18 cellular contexts compared by ENCODE assay signal in genomic region chr2:166926657-166927056, GRCh38. TPM values are rescaled to one million over a fixed set of nuclear protein-coding genes. Genes with fewer than 3 reads are reported as not detected.
DNase-seq lines count a peak whose midpoint lies in the region; ATAC-seq and TF ChIP-seq lines count a peak whose summit lies in the region.
"Had no signal": no experiment of that assay in that cellular context is flagged by ENCODE, and none has a peak within 500 bp of the region (broad histone marks: within the 10 kb centered on the region; RNA-seq: fewer than 3 reads in every experiment).

No MANE protein-coding gene starts in this region.

- H3K9ac ChIP-seq in IMR-90 (ENCODE audit: low read depth, low read length), result no peak overlapping the region
- H3K9ac ChIP-seq: BLaER1 had no signal

- CTCF ChIA-PET in IMR-90 (lab: Yijun Ruan, JAX), result no interaction called here

- H3K36me3 ChIP-seq in IMR-90 (ENCODE audit: control insufficient read depth, insufficient read depth, low read length), result no peaks in the 10 kb centered on the region
- H3K36me3 ChIP-seq: BLaER1 had no signal

- no peak overlapping the region for H3K4me2 ChIP-seq in IMR-90 (ENCODE audit: low read depth, low read length)
- H3K4me2 ChIP-seq: A549, BLaER1 had no signal

- no peak overlapping the region for H3K23ac ChIP-seq in IMR-90 (ENCODE audit: low read depth, low read length)

- H2BK15ac ChIP-seq in IMR-90 (ENCODE audit: low read depth, low read length), result no peak overlapping the region

- ATAC-seq in IMR-90 (ENCODE audit: low read depth), result peak; percentile 79
- ATAC-seq: A549, HepG2 had no signal

- H3K4me3 ChIP-seq in IMR-90 (ENCODE audit: insufficient read depth, low read depth, low read length), result no peak overlapping the region
- no peak overlapping the region for H3K4me3 ChIP-seq in choroid plexus epithelial cell (ENCODE audit: low read depth, low read length)
- H3K4me3 ChIP-seq: A549, BLaER1 had no signal

- BruUV-seq in IMR-90 (replicated peaks; lab: Mats Ljungman, UMichigan), result no TSS peak

- DNase-seq in ELR (ENCODE audit: low read depth), result peak; percentile 14
- peak; percentile 78 for DNase-seq in IMR-90
- DNase-seq in choroid plexus epithelial cell (ENCODE audit: low read depth), result peak; percentile 22
- DNase-seq in smooth muscle cell of the brain vasculature (ENCODE audit: low read depth, low spot score), result peak; percentile 64
- no peak for DNase-seq in amygdala (lab: John Stamatoyannopoulos, UW)
- no peak for DNase-seq in SIG-M5 treated with dmso at 0.1 percent for 504 hours (lab: John Stamatoyannopoulos, UW; ENCODE audit: unreplicated experiment)
- DNase-seq in RPMI8226, result no peak
- DNase-seq: CD4-positive, alpha-beta memory T cell; DMS153; DND-41; EL; GOT3; H7; KG1 had no signal

- no CpG with 5 or more reads among the region's 1 CpG for WGBS in IMR-90 (ENCODE audit: extremely low coverage in 2 of 2, insufficient read length in 1 of 2), 2 experiments

- no peaks in the 10 kb centered on the region for H3K9me3 ChIP-seq in IMR-90 (ENCODE audit: control insufficient read depth, insufficient read depth, low read length)
- H3K9me3 ChIP-seq: A549, BLaER1 had no signal

- in situ Hi-C loops in IMR-90 (cut with MboI; ENCODE audit: low sequenced_read_pairs), result no loop called here

- H3K18ac ChIP-seq in IMR-90 (ENCODE audit: low read depth, low read length), result no peak overlapping the region

- dilution Hi-C loops in IMR-90 (cut with HindIII; ENCODE audit: low sequenced_read_pairs, unreplicated experiment), result no loop called here

- no peaks in the 10 kb centered on the region for H3K4me1 ChIP-seq in IMR-90 (ENCODE audit: control insufficient read depth, insufficient read depth, low read length)
- H3K4me1 ChIP-seq: A549, BLaER1 had no signal

- no peaks in the 10 kb centered on the region for H3K9me1 ChIP-seq in IMR-90 (ENCODE audit: insufficient read depth, low read length)

- no peak overlapping the region for H4K5ac ChIP-seq in IMR-90 (ENCODE audit: low read depth, low read length)

- no peak overlapping the region for H2BK120ac ChIP-seq in IMR-90 (ENCODE audit: low read depth, low read length)

- no peak overlapping the region for H2BK20ac ChIP-seq in IMR-90 (ENCODE audit: low read depth, low read length)

- TF ChIP-seq CTCF in IMR-90 (conservative IDR thresholded peaks at IDR 0.05; ENCODE audit: low read depth, low read length) (no peak), choroid plexus epithelial cell (conservative IDR thresholded peaks at IDR 0.05; ENCODE audit: low read depth, low read length) (no peak)

- no peak overlapping the region for H3K14ac ChIP-seq in IMR-90 (replicated peaks; ENCODE audit: low read depth, low read length)

- H4K8ac ChIP-seq in IMR-90 (ENCODE audit: low read depth in 2 of 2, low read length in 2 of 2), result no peak overlapping the region

- no peak for TF ChIP-seq RAD21 in IMR-90 (IDR thresholded peaks at IDR 0.05; ENCODE audit: low read length)

- no peaks in the 10 kb centered on the region for H3K27me3 ChIP-seq in IMR-90 (ENCODE audit: control insufficient read depth, insufficient read depth, low read length)
- H3K27me3 ChIP-seq: BLaER1 had no signal

- no peak overlapping the region for H2BK5ac ChIP-seq in IMR-90 (ENCODE audit: low read depth, low read length, poor library complexity, severe bottlenecking)

- H2AK5ac ChIP-seq in IMR-90 (ENCODE audit: low read depth, low read length), result no peak overlapping the region

- no peaks in the 10 kb centered on the region for H4K20me1 ChIP-seq in IMR-90 (ENCODE audit: insufficient read depth, low read length)
- H4K20me1 ChIP-seq: BLaER1 had no signal

- TF ChIP-seq POLR2A in IMR-90 (IDR thresholded peaks at IDR 0.05; ENCODE audit: low read depth, low read length), result no peak

- H3K56ac ChIP-seq in IMR-90 (ENCODE audit: extremely low read depth, insufficient read depth, low read length), result no peak overlapping the region

- no peak overlapping the region for H3K4ac ChIP-seq in IMR-90 (ENCODE audit: low read depth, low read length)

- POLR2A ChIA-PET in IMR-90 (lab: Charles Lee; ENCODE audit: unreplicated experiment), result no interaction called here

- H2AFZ ChIP-seq in IMR-90 (replicated peaks; ENCODE audit: low read length, poor library complexity), result no peak overlapping the region

- no peak overlapping the region for H2AK9ac ChIP-seq in IMR-90 (replicated peaks; ENCODE audit: low read depth, low read length, poor library complexity)

- no peak overlapping the region for H3K27ac ChIP-seq in IMR-90 (ENCODE audit: insufficient read depth, low read length)
- H3K27ac ChIP-seq: A549, BLaER1 had no signal

- H4K91ac ChIP-seq in IMR-90 (ENCODE audit: insufficient read depth, low read depth, low read length), result no peak overlapping the region

- intact Hi-C loops in IMR-90 (cut with micrococcal nuclease), result loop anchor here (2.0 kb wide), 1 partner anchor 26 kb away; no protein-coding TSS in a partner anchor

- no peaks in the 10 kb centered on the region for H3K79me1 ChIP-seq in IMR-90 (ENCODE audit: low read depth in 1 of 2, low read length in 2 of 2)

TF ChIP-seq in IMR-90, 13 proteins besides CTCF, POLR2A, EP300 and RAD21:
- no peak for TF ChIP-seq RCOR1 (IDR thresholded peaks at IDR 0.05; ENCODE audit: insufficient replicate concordance, low read length)
- no peak for TF ChIP-seq ELK1 (IDR thresholded peaks at IDR 0.05; ENCODE audit: borderline replicate concordance, low read depth, low read length)

RNA-seq across cellular contexts. Expression of gene XIRP2, which starts 38.4 kb away (rescaled TPM):
- total RNA-seq in IMR-90 (2012; rRNA removed), result 0.18 and 0.28 TPM in 2 replicates
- polyA plus RNA-seq in IMR-90 (2012; rRNA removed), result 0.01 and 0.05 TPM in 2 replicates
- polyA plus RNA-seq in IMR-90 (2012; cell fraction: cytosol; rRNA removed), result 0.02 TPM in 1 of 2 replicates, not detected in the other
- 0.08 TPM in 1 of 2 replicates, not detected in the other for polyA plus RNA-seq in IMR-90 (2012; cell fraction: nucleus; rRNA removed; ENCODE audit: low replicate concordance)
- total RNA-seq: CD4-positive, alpha-beta memory T cell; H7 had no signal
- polyA plus RNA-seq: A549; CD14-positive monocyte; CD4-positive, alpha-beta memory T cell had no signal

Comparison
In these comparisons a context has a peak if more than half of its experiments do, and no peak if none do; other contexts are left out.
1. DNase-seq: peak in ELR (single experiment), IMR-90 (single experiment), choroid plexus epithelial cell (single experiment) and smooth muscle cell of the brain vasculature (single experiment); none in amygdala (0 of 56), SIG-M5 treated with dmso at 0.1 percent for 504 hours (single experiment) and RPMI8226 (single experiment).